In genomic region chr1:108691886-108692723, GRCh38 we compare ENCODE assay signal across 1 cellular context.
TF ChIP-seq lines count a peak whose summit lies in the region.

Gene PRPF38B (plus strand): TSS chr1:108692310. CDS start chr1:108692592, 282 bp downstream.

TF ChIP-seq in SK-N-SH, 30 proteins besides CTCF, POLR2A, EP300 and RAD21 (continued from another document):
- TF ChIP-seq POLR2AphosphoS5 (IDR thresholded peaks at IDR 0.05; ENCODE audit: low read depth, low read length) (peak; percentile 99), MEF2A (IDR thresholded peaks at IDR 0.05; ENCODE audit: borderline replicate concordance, low read depth) (no peak), NFIC (IDR thresholded peaks at IDR 0.05; ENCODE audit: borderline replicate concordance) (no peak), CHD2 (IDR thresholded peaks at IDR 0.05; ENCODE audit: low read length, partially characterized antibody) (peak; percentile 72), EZH2phosphoT487 (IDR thresholded peaks at IDR 0.05; ENCODE audit: borderline replicate concordance, low read depth) (no peak), YY1 (IDR thresholded peaks at IDR 0.05; ENCODE audit: low read depth) (peak; percentile 96), FOSL2 (IDR thresholded peaks at IDR 0.05; ENCODE audit: borderline replicate concordance, low read depth) (no peak), SMC3 (IDR thresholded peaks at IDR 0.05; ENCODE audit: low read depth, low read length) (0 out of 2 replicates have a peak, but pooled peaks have one; percentile 7), FOXM1 (IDR thresholded peaks at IDR 0.05; ENCODE audit: low read depth) (no peak), SIN3A (IDR thresholded peaks at IDR 0.05; ENCODE audit: borderline replicate concordance, low read depth, low read length) (peak; percentile 69; the same call in 1 of the 2 replicates), ELF1 (IDR thresholded peaks at IDR 0.05) (peak; percentile 88), GATA2 (CRISPR knock-in tag; IDR thresholded peaks at IDR 0.05) (peak; percentile 21; the same call in 1 of the 2 replicates), RCOR1 (IDR thresholded peaks at IDR 0.05; ENCODE audit: low read length) (no peak), FOXJ3 (CRISPR knock-in tag; IDR thresholded peaks at IDR 0.05) (no peak), RXRA (IDR thresholded peaks at IDR 0.05; ENCODE audit: borderline replicate concordance, low read depth) (no peak), TEAD4 (IDR thresholded peaks at IDR 0.05; ENCODE audit: borderline replicate concordance, insufficient read depth) (0 out of 2 replicates have a peak, but pooled peaks have one; percentile 29), USF2 (IDR thresholded peaks at IDR 0.05; ENCODE audit: borderline replicate concordance, low read depth, low read length) (no peak)
- TF ChIP-seq, protein P1, sequence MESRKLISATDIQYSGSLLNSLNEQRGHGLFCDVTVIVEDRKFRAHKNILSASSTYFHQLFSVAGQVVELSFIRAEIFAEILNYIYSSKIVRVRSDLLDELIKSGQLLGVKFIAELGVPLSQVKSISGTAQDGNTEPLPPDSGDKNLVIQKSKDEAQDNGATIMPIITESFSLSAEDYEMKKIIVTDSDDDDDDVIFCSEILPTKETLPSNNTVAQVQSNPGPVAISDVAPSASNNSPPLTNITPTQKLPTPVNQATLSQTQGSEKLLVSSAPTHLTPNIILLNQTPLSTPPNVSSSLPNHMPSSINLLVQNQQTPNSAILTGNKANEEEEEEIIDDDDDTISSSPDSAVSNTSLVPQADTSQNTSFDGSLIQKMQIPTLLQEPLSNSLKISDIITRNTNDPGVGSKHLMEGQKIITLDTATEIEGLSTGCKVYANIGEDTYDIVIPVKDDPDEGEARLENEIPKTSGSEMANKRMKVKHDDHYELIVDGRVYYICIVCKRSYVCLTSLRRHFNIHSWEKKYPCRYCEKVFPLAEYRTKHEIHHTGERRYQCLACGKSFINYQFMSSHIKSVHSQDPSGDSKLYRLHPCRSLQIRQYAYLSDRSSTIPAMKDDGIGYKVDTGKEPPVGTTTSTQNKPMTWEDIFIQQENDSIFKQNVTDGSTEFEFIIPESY (IDR thresholded peaks at IDR 0.05; ENCODE audit: borderline replicate concordance, low read depth), result peak; percentile 77; the same call in 1 of the 2 replicates
